8 cellular contexts compared by ENCODE assay signal in genomic region chr4:10018818-10019438, GRCh38. TPM values are rescaled to one million over a fixed set of nuclear protein-coding genes. Genes with fewer than 3 reads are reported as not detected.
DNase-seq lines count a peak whose midpoint lies in the region; ATAC-seq lines count a peak whose summit lies in the region.

No MANE protein-coding gene starts in this region.

- peak overlapping the region; percentile 80 for H3K4me3 Mint-ChIP-seq in central memory CD8-positive, alpha-beta T cell

- ATAC-seq in GM18511 (IDR thresholded peaks at IDR 0.05; ENCODE audit: unreplicated experiment) (peak; percentile 94), HG02981 (IDR thresholded peaks at IDR 0.05; ENCODE audit: unreplicated experiment) (peak; percentile 98)
- peak; percentile 99 to 100 for ATAC-seq in activated CD4-positive, CD25-positive, alpha-beta regulatory T cell treated with anti-CD3 and anti-CD28 coated beads, Interleukin-2, amount 50 U/mL, for 24 hours
- ATAC-seq in central memory CD8-positive, alpha-beta T cell (replicated peaks; ENCODE audit: extremely low read depth, poor library complexity, severe bottlenecking), result peak; percentile 99

- peak; percentile 61 for DNase-seq in NCI-H2107 (lab: John Stamatoyannopoulos, UW)
- DNase-seq in central memory CD8-positive, alpha-beta T cell (ENCODE audit: low spot score in 2 of 2), result peak; percentile 88 to 90
- DNase-seq in islet precursor cell, result peak; percentile 96
- peak; percentile 87 for DNase-seq in stimulated activated CD4-positive, alpha-beta T cell treated with anti-CD3 and anti-CD28 coated beads, Interleukin-12 subunit alpha, Interleukin-12 subunit beta, amount 100 ng/mL, for 4 hours
- no peak for DNase-seq in A172 (ENCODE audit: low spot score)

- peaks cover 6% of the 10 kb centered on the region for H3K36me3 Mint-ChIP-seq in central memory CD8-positive, alpha-beta T cell (ENCODE audit: insufficient read depth)

- H3K4me1 Mint-ChIP-seq in central memory CD8-positive, alpha-beta T cell, result peaks cover 18% of the 10 kb centered on the region

- H3K9me3 Mint-ChIP-seq in central memory CD8-positive, alpha-beta T cell, result no peaks in the 10 kb centered on the region

- H3K27me3 Mint-ChIP-seq in central memory CD8-positive, alpha-beta T cell, result peaks cover 3% of the 10 kb centered on the region

- peak overlapping the region; percentile 93 for H3K27ac Mint-ChIP-seq in central memory CD8-positive, alpha-beta T cell (ENCODE audit: low read depth)

RNA-seq across cellular contexts. Expression of gene SLC2A9, which starts 2.4 kb away (rescaled TPM):
- not detected in 2 replicates for total RNA-seq in A172 (2014; rRNA removed; shearing (Covaris generic))
